Comparison of ENCODE assay signal across 1 cellular context in the genomic region with DNA sequence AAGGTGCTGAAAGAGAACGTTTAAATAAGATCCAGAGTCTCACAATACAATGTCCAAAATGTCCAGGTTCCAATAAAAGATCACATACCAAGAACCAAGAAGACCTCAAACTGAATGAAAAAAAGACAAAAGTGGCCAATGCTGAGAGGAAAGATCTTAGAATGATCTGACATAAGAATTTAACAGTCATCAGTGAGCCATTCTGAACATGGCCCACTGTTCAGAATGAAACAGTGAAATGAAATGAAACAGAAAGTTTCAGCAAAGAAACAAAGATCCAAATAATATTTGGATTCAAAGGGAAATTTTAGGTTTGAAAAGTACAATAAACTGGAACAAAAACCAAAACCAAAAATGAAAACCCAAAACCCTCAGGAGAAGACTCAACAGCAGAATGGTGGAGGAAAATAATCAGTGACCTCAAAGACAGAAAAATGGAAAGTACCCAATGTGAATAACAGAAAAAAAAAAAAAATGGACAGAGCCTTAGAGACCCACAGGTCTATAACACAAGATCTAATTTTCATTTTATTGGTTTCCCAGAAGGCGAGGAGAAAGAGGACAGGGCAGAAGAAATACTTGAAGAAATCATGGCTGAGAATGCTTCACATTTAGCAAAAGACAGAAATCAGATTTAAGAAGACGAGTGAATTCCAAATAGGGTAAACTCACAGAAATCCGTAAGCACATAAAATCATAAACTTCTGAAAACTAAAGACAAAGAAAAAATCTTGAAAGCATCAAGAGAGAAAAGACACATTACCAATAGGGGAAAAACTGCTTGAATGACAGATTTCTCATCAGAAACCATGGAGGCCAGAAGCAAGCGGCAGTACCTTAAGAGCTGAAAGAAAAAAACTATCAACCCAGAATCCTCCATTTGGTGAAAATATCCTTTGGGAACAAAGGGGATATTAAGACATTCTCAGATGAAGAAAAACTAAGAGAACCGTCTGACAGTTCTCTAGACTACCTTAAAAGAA.
TF ChIP-seq lines count a peak whose summit lies in the region.

No MANE protein-coding gene starts in this region.

TF ChIP-seq in IMR-90, 13 proteins besides CTCF, POLR2A, EP300 and RAD21 (continued from another document):
- no peak for TF ChIP-seq MXI1 (IDR thresholded peaks at IDR 0.05; ENCODE audit: borderline replicate concordance, low read depth, low read length)
- TF ChIP-seq, protein P1, sequence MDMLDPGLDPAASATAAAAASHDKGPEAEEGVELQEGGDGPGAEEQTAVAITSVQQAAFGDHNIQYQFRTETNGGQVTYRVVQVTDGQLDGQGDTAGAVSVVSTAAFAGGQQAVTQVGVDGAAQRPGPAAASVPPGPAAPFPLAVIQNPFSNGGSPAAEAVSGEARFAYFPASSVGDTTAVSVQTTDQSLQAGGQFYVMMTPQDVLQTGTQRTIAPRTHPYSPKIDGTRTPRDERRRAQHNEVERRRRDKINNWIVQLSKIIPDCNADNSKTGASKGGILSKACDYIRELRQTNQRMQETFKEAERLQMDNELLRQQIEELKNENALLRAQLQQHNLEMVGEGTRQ (IDR thresholded peaks at IDR 0.05; ENCODE audit: low read depth, low read length), result no peak
- TF ChIP-seq ELK1 (IDR thresholded peaks at IDR 0.05; ENCODE audit: borderline replicate concordance, low read depth, low read length), result no peak
- no peak for TF ChIP-seq CEBPB (IDR thresholded peaks at IDR 0.05; ENCODE audit: low read depth, low read length)
- no peak for TF ChIP-seq BHLHE40 (IDR thresholded peaks at IDR 0.05; ENCODE audit: low read depth, low read length)
- TF ChIP-seq MAFK (IDR thresholded peaks at IDR 0.05; ENCODE audit: low read depth, low read length), result no peak
- TF ChIP-seq FOS (IDR thresholded peaks at IDR 0.05; ENCODE audit: low read depth, low read length), result no peak
- TF ChIP-seq RCOR1 (IDR thresholded peaks at IDR 0.05; ENCODE audit: insufficient replicate concordance, low read length), result no peak
- no peak for TF ChIP-seq RFX5 (IDR thresholded peaks at IDR 0.05; ENCODE audit: low read depth, low read length)
